ENCODE assay signal across 12 cellular contexts in genomic region chr2:39511786-39512433, GRCh38.
DNase-seq lines count a peak whose midpoint lies in the region; ATAC-seq and TF ChIP-seq lines count a peak whose summit lies in the region.
"Had no signal": no experiment of that assay in that cellular context is flagged by ENCODE, and none has a peak within 500 bp of the region (broad histone marks: within the 10 kb centered on the region; RNA-seq: fewer than 3 reads in every experiment).

No MANE protein-coding gene starts in this region.

- H3K4me1 Mint-ChIP-seq in activated naive CD8-positive, alpha-beta T cell (ENCODE audit: low read depth), result peaks cover 29% of the 10 kb centered on the region

- no peaks in the 10 kb centered on the region for H3K27me3 ChIP-seq in spleen (replicated peaks in 1 of 7)

- peak overlapping the region; percentile 7 to 71 (median 60) for H3K27ac ChIP-seq in spleen

- H3K27ac Mint-ChIP-seq in activated naive CD8-positive, alpha-beta T cell, result peak overlapping the region; percentile 17

- H3K4me3 Mint-ChIP-seq in activated naive CD8-positive, alpha-beta T cell, result no peak overlapping the region

- peaks cover 12 to 76% (median 52%) of the 10 kb centered on the region in 6 donors for H3K4me1 ChIP-seq in spleen

- H3K36me3 ChIP-seq in spleen, result no peaks in the 10 kb centered on the region

- H3K9me3 ChIP-seq in spleen, result no peaks in the 10 kb centered on the region

- H3K36me3 Mint-ChIP-seq in activated naive CD8-positive, alpha-beta T cell, result no peaks in the 10 kb centered on the region

- no peak overlapping the region for H3K4me3 ChIP-seq in spleen
- H3K4me3 ChIP-seq: skin epidermis had no signal

- ATAC-seq in left lobe of liver (peak; percentile 83), GM21447 (IDR thresholded peaks at IDR 0.05; ENCODE audit: unreplicated experiment) (no peak)

- no peak for TF ChIP-seq CTCF in spleen (IDR thresholded peaks at IDR 0.05 in 8 of 11, conservative IDR thresholded peaks at IDR 0.05 in 3 of 11)

- DNase-seq in NOMO-1 treated with DMSO at 0.1 percent for 48 hours (lab: John Stamatoyannopoulos, UW; ENCODE audit: unreplicated experiment), result peak; percentile 13
- no peak for DNase-seq in NOMO-1 treated with dmso at 0.1 percent for 144 hours (lab: John Stamatoyannopoulos, UW; ENCODE audit: unreplicated experiment)
- DNase-seq in left lobe of liver (ENCODE audit: low spot score), result peak; percentile 75
- no peak for DNase-seq in spleen
- DNase-seq in T-helper 1 cell, result no peak
- DNase-seq in NCI-H2196 (lab: John Stamatoyannopoulos, UW; ENCODE audit: unreplicated experiment), result no peak
- DNase-seq: 8988T; activated CD4-positive, alpha-beta T cell treated with anti-CD3 and anti-CD28 coated beads for 1 hour; DND-41 had no signal

- no peaks in the 10 kb centered on the region for H3K9me3 Mint-ChIP-seq in activated naive CD8-positive, alpha-beta T cell (ENCODE audit: low read depth)

- 57 to 76% (median 65%) methylated on average over 1 of the region's 1 CpG for WGBS in spleen, 5 donors

- H3K27me3 Mint-ChIP-seq in activated naive CD8-positive, alpha-beta T cell, result no peaks in the 10 kb centered on the region

- intact Hi-C loops in spleen (cut with DNase I; ENCODE audit: low total_unique reads), result no loop called here

- TF ChIP-seq POLR2A in spleen (IDR thresholded peaks at IDR 0.05), result no peak

Comparison
In these comparisons a context has a peak if more than half of its experiments do, and no peak if none do; other contexts are left out.
1. DNase-seq: peak in NOMO-1 treated with DMSO at 0.1 percent for 48 hours (single experiment) and left lobe of liver (single experiment); none in NOMO-1 treated with dmso at 0.1 percent for 144 hours (single experiment), spleen (single experiment), T-helper 1 cell (0 of 5) and NCI-H2196 (single experiment).